Comparison of ENCODE assay signal across 8 cellular contexts in genomic region chr11:116928102-116928777, GRCh38.
DNase-seq lines count a peak whose midpoint lies in the region; ATAC-seq, FAIRE-seq and TF ChIP-seq lines count a peak whose summit lies in the region.

No MANE protein-coding gene starts in this region.

- no peaks in the 10 kb centered on the region for H3K9me1 ChIP-seq in K562 (ENCODE audit: control insufficient read depth, insufficient read depth, low read length)

- in situ Hi-C loops in K562 (cut with MboI): no loop called here

- H3K27ac ChIP-seq in K562 (ENCODE audit: extremely low read depth, low read depth, low read length): no peak overlapping the region
- no peak overlapping the region for H3K27ac ChIP-seq in foreskin keratinocyte

- H3K4me3 ChIP-seq in K562: no peak overlapping the region

- POLR2A ChIA-PET in K562 (lab: Yijun Ruan, JAX): interaction anchor here (0.6 to 1.2 kb wide), 2 partner anchors 12 to 169 kb away, joined by 4 read pairs; no protein-coding TSS in a partner anchor

- H2AFZ ChIP-seq in K562 (ENCODE audit: low read depth, low read length): no peak overlapping the region

- H3K79me2 ChIP-seq in K562 (ENCODE audit: control insufficient read depth, insufficient read depth, low read length): no peaks in the 10 kb centered on the region

- peaks cover 5% of the 10 kb centered on the region for H3K36me3 Mint-ChIP-seq in Calu3 (ENCODE audit: insufficient read depth, unreplicated experiment)

- no TSS peak for BruUV-seq in K562 (replicated peaks; lab: Mats Ljungman, UMichigan)
- no TSS peak for BruUV-seq in Calu3 (replicated peaks; lab: Mats Ljungman, UMichigan)

- no peak for TF ChIP-seq RAD21 in K562 (CRISPR knock-in tag; conservative IDR thresholded peaks at IDR 0.05 in 1 of 2, IDR thresholded peaks at IDR 0.05 in 1 of 2)

- no peak overlapping the region for H3K4me3 Mint-ChIP-seq in Calu3 (ENCODE audit: low read depth, unreplicated experiment)

- CTCF ChIA-PET in K562 (lab: Yijun Ruan, JAX; ENCODE audit: low intra/inter-chr PET ratio): no interaction called here
- CTCF ChIA-PET in Calu3 (lab: Charles Lee): no interaction called here

- H4K20me1 ChIP-seq in K562 (replicated peaks; ENCODE audit: control insufficient read depth, insufficient read depth, low read length): no peaks in the 10 kb centered on the region

- TF ChIP-seq CTCF in K562 (IDR thresholded peaks at IDR 0.05 in 2 of 3, conservative IDR thresholded peaks at IDR 0.05 in 1 of 3; ENCODE audit: insufficient read depth in 2 of 3, low read depth in 1 of 3, low read length in 3 of 3) (no peak), Calu3 (IDR thresholded peaks at IDR 0.05; ENCODE audit: unreplicated experiment) (no peak), foreskin keratinocyte (conservative IDR thresholded peaks at IDR 0.05) (no peak)

- peak; percentile 22 for DNase-seq in GM12891 (ENCODE audit: insufficient read length, low spot score)
- no peak for DNase-seq in K562 (ENCODE audit: extremely low read depth in 1 of 4, low spot score in 3 of 4)
- no peak for DNase-seq in Calu3
- DNase-seq in occipital lobe (lab: John Stamatoyannopoulos, UW): no peak
- no peak for DNase-seq in foreskin keratinocyte
- DNase-seq in stimulated activated CD4-positive, alpha-beta T cell treated with anti-CD3 and anti-CD28 coated beads, Interleukin-4, amount 100 ng/mL, for 24 hours: no peak

- no peaks in the 10 kb centered on the region for H3K9me3 Mint-ChIP-seq in Calu3 (ENCODE audit: low read depth, unreplicated experiment)

- H3K27me3 ChIP-seq in K562 (ENCODE audit: control insufficient read depth in 2 of 2, insufficient read depth in 2 of 2, low read length in 2 of 2): no peaks in the 10 kb centered on the region
- H3K27me3 ChIP-seq in foreskin keratinocyte: no peaks in the 10 kb centered on the region

- 61% methylated on average over 1 of the region's 1 CpG for WGBS in K562 (ENCODE audit: insufficient coverage, low coverage, missing lambda C conversion rate)

- no peaks in the 10 kb centered on the region for H3K27me3 Mint-ChIP-seq in Calu3 (ENCODE audit: unreplicated experiment)

- FAIRE-seq in GM12891 (lab: Jason Lieb, UNC) (peak; percentile 86), K562 (lab: Jason Lieb, UNC) (no peak)

- H3K4me2 ChIP-seq in K562 (ENCODE audit: insufficient read depth, low read length): no peak overlapping the region

- peaks cover 22% of the 10 kb centered on the region; the same call in 2 of the 3 replicates for H3K36me3 ChIP-seq in K562 (ENCODE audit: control insufficient read depth, insufficient read depth, low read length)

- peak; percentile 77 for ATAC-seq in GM21381 (IDR thresholded peaks at IDR 0.05; ENCODE audit: unreplicated experiment)
- peak; percentile 41 for ATAC-seq in HG03575 (IDR thresholded peaks at IDR 0.05; ENCODE audit: extremely low read depth, insufficient number of reproducible peaks, low FRiP score, unreplicated experiment)
- peak; percentile 18; the same call in 1 of the 3 replicates for ATAC-seq in K562
- no peak for ATAC-seq in foreskin keratinocyte

- TF ChIP-seq POLR2A in GM12891 (IDR thresholded peaks at IDR 0.05; ENCODE audit: low read depth, low read length) (no peak), K562 (conservative IDR thresholded peaks at IDR 0.05) (no peak)

- H3K9me3 ChIP-seq in K562 (replicated peaks; ENCODE audit: control insufficient read depth, insufficient read depth, low read depth, low read length): no peaks in the 10 kb centered on the region

- no peak for TF ChIP-seq EP300 in K562 (IDR thresholded peaks at IDR 0.05; ENCODE audit: low read length)

- H3K27ac Mint-ChIP-seq in Calu3 (ENCODE audit: unreplicated experiment): no peak overlapping the region

- intact Hi-C loops in K562 (cut with micrococcal nuclease): no loop called here
- intact Hi-C loops in Calu3 (cut with micrococcal nuclease; ENCODE audit: unreplicated experiment): no loop called here

- peaks cover 9% of the 10 kb centered on the region for H3K4me1 Mint-ChIP-seq in Calu3 (ENCODE audit: low read depth, unreplicated experiment)

- peaks cover 3 to 31% of the 10 kb centered on the region in 2 experiments for H3K4me1 ChIP-seq in K562 (replicated peaks in 1 of 2; ENCODE audit: control insufficient read depth in 2 of 2, insufficient read depth in 2 of 2, low read length in 2 of 2)
- peaks cover 6% of the 10 kb centered on the region for H3K4me1 ChIP-seq in foreskin keratinocyte

- H3K9ac ChIP-seq in K562 (ENCODE audit: insufficient read depth in 1 of 2, low read depth in 2 of 2, low read length in 2 of 2): no peak overlapping the region

TF ChIP-seq in GM12891, 5 proteins besides CTCF, POLR2A, EP300 and RAD21:
- no peak for TF ChIP-seq POU2F2 (IDR thresholded peaks at IDR 0.05; ENCODE audit: low read depth, low read length)
- no peak for TF ChIP-seq POLR2AphosphoS5 (IDR thresholded peaks at IDR 0.05; ENCODE audit: low read depth, low read length)
- peak; percentile 15 for TF ChIP-seq PAX5 (IDR thresholded peaks at IDR 0.05; ENCODE audit: insufficient read depth, low read length, severe bottlenecking)
- TF ChIP-seq SPI1 (IDR thresholded peaks at IDR 0.05; ENCODE audit: low read depth, low read length): peak; percentile 71

TF ChIP-seq in K562, 482 proteins besides CTCF, POLR2A, EP300 and RAD21:
- TF ChIP-seq MEIS2 (IDR thresholded peaks at IDR 0.05; ENCODE audit: partially characterized antibody): no peak
- TF ChIP-seq ZNF165 (CRISPR knock-in tag; IDR thresholded peaks at IDR 0.05; ENCODE audit: borderline replicate concordance): no peak
- TF ChIP-seq CUX1 (CRISPR knock-in tag; IDR thresholded peaks at IDR 0.05): no peak
- no peak for TF ChIP-seq RBM25 (IDR thresholded peaks at IDR 0.05; ENCODE audit: low read depth, low read length, severe bottlenecking)
